21 cellular contexts compared by ENCODE assay signal in genomic region chr4:168162604-168163003, GRCh38.
DNase-seq lines count a peak whose midpoint lies in the region; ATAC-seq, FAIRE-seq and TF ChIP-seq lines count a peak whose summit lies in the region.
"Had no signal": no experiment of that assay in that cellular context is flagged by ENCODE, and none has a peak within 500 bp of the region (broad histone marks: within the 10 kb centered on the region; RNA-seq: fewer than 3 reads in every experiment).

No MANE protein-coding gene starts in this region.

- TF ChIP-seq POLR2A in right lobe of liver (IDR thresholded peaks at IDR 0.05), result no peak
- no peak for TF ChIP-seq POLR2A in HepG2 (IDR thresholded peaks at IDR 0.05; ENCODE audit: insufficient read depth in 1 of 2, low read depth in 2 of 2, low read length in 2 of 2)
- peak in 2 of 3 donors; percentile 11 to 22 for TF ChIP-seq POLR2A in body of pancreas (IDR thresholded peaks at IDR 0.05)

- FAIRE-seq in HepG2 (lab: Jason Lieb, UNC), result no peak

- peaks cover 0 to 22% (median 2%) of the 10 kb centered on the region in 4 donors for H3K4me1 ChIP-seq in right lobe of liver
- peaks cover 10% of the 10 kb centered on the region for H3K4me1 ChIP-seq in HepG2 (ENCODE audit: insufficient read depth, low read length)
- peaks cover 45% of the 10 kb centered on the region for H3K4me1 ChIP-seq in body of pancreas
- H3K4me1 ChIP-seq: esophagus muscularis mucosa, neural progenitor cell had no signal

- DNase-seq in right lobe of liver (no peak), HepG2 (ENCODE audit: low spot score) (no peak), body of pancreas (peak; percentile 54 to 72 (median 60)), iris pigment epithelial cell (ENCODE audit: low read depth) (peak; percentile 61), NCI-H1105 treated with DMSO at 0.1 percent for 48 hours (lab: John Stamatoyannopoulos, UW) (no peak)
- DNase-seq in stimulated activated CD4-positive, alpha-beta T cell treated with anti-CD3 and anti-CD28 coated beads, Interleukin-1b, Interleukin-23, amount 100 ng/mL, for 48 hours, result no peak
- DNase-seq in activated CD8-positive, alpha-beta memory T cell treated with anti-CD3 and anti-CD28 coated beads for 24 hours, result no peak
- DNase-seq: activated B cell treated with CpG ODN at 0.5 μM for 24 hours; CD4-positive, alpha-beta memory T cell; KBM-7; NCI-H1092; NCI-H2107; stimulated activated CD4-positive, alpha-beta T cell treated with anti-CD3 and anti-CD28 coated beads, Interleukin-15, amount 100 ng/mL, for 24 hours; stimulated activated naive B cell treated with anti-CD40 and anti-IgM and Interleukin-4, amounts not matched to agents 10 μg/mL and 1 μg/mL and 100 μg/mL, for 72 hours; transverse colon had no signal

- no peaks in the 10 kb centered on the region for H3K36me3 ChIP-seq in right lobe of liver
- no peaks in the 10 kb centered on the region for H3K36me3 ChIP-seq in HepG2 (replicated peaks in 1 of 2; ENCODE audit: control insufficient read depth in 1 of 2, insufficient read depth in 2 of 2, low read length in 2 of 2)
- no peaks in the 10 kb centered on the region for H3K36me3 ChIP-seq in body of pancreas (replicated peaks in 1 of 2; ENCODE audit: insufficient read depth in 1 of 2, low read depth in 2 of 2)
- H3K36me3 ChIP-seq: cardiac muscle cell, esophagus muscularis mucosa, neural progenitor cell, transverse colon had no signal

- H3K79me2 ChIP-seq in HepG2 (ENCODE audit: insufficient read depth, low read length), result no peaks in the 10 kb centered on the region

- H3K9me3 ChIP-seq in right lobe of liver, result no peaks in the 10 kb centered on the region
- no peaks in the 10 kb centered on the region for H3K9me3 ChIP-seq in HepG2 (ENCODE audit: low read length)
- H3K9me3 ChIP-seq in body of pancreas, result no peaks in the 10 kb centered on the region
- H3K9me3 ChIP-seq: transverse colon had no signal

- no peak for TF ChIP-seq EP300 in HepG2 (IDR thresholded peaks at IDR 0.05; ENCODE audit: low read depth in 2 of 2, low read length in 2 of 2)
- no peak for TF ChIP-seq EP300 in HepG2 (CRISPR knock-in tag; IDR thresholded peaks at IDR 0.05; ENCODE audit: borderline replicate concordance)

- in situ Hi-C loops in HepG2 (cut with HindIII; ENCODE audit: extremely low pct_ligation_motif_present, low pct_unique_long_range_greater_than_20kb), result no loop called here

- POLR2A ChIA-PET in HepG2 (lab: Yijun Ruan, JAX), result no interaction called here

- CTCF ChIA-PET in HepG2 (lab: Yijun Ruan, JAX; ENCODE audit: low intra/inter-chr PET ratio, low total read pairs), result no interaction called here

- H3K27me3 ChIP-seq in right lobe of liver (no peaks in the 10 kb centered on the region), HepG2 (ENCODE audit: control insufficient read depth in 1 of 2, insufficient read depth in 2 of 2, low read length in 2 of 2) (no peaks in the 10 kb centered on the region), body of pancreas (no peaks in the 10 kb centered on the region)
- H3K27me3 ChIP-seq: cardiac muscle cell, esophagus muscularis mucosa, neural progenitor cell, transverse colon had no signal

- no peak overlapping the region for H3K4me2 ChIP-seq in HepG2 (ENCODE audit: low read depth, low read length)
- H3K4me2 ChIP-seq: neural progenitor cell had no signal

- no peak overlapping the region for H3K4me3 ChIP-seq in right lobe of liver
- no peak overlapping the region for H3K4me3 ChIP-seq in HepG2 (replicated peaks in 1 of 3; ENCODE audit: insufficient read depth in 1 of 3, low read depth in 2 of 3, low read length in 3 of 3)
- H3K4me3 ChIP-seq in body of pancreas, result no peak overlapping the region
- H3K4me3 ChIP-seq: cardiac muscle cell, esophagus muscularis mucosa, neural progenitor cell, transverse colon had no signal

- H3K9ac ChIP-seq in HepG2 (ENCODE audit: insufficient read depth, low read depth, low read length), result no peak overlapping the region
- H3K9ac ChIP-seq: neural progenitor cell had no signal

- TF ChIP-seq CTCF in right lobe of liver (IDR thresholded peaks at IDR 0.05) (no peak), HepG2 (CRISPR knock-in tag; IDR thresholded peaks at IDR 0.05) (no peak), body of pancreas (IDR thresholded peaks at IDR 0.05) (no peak)

- ATAC-seq in right lobe of liver, result peak in 3 of 4 donors; percentile 14 to 44 (median 35)
- no peak for ATAC-seq in HepG2
- peak; percentile 85 for ATAC-seq in body of pancreas
- no peak for ATAC-seq in GM19463 (IDR thresholded peaks at IDR 0.05; ENCODE audit: unreplicated experiment)
- ATAC-seq: activated naive CD4-positive, alpha-beta T cell treated with anti-CD3 and anti-CD28 coated beads, Interleukin-2, amount 50 U/mL, for 72 hours; stimulated activated naive B cell treated with anti-CD40 and anti-IgM and Interleukin-4, amounts not matched to agents 10 μg/mL and 1 μg/mL and 100 μg/mL, for 72 hours had no signal

- TF ChIP-seq RAD21 in HepG2 (CRISPR knock-in tag; IDR thresholded peaks at IDR 0.05), result no peak

- H2AFZ ChIP-seq in HepG2 (ENCODE audit: low read length), result no peak overlapping the region
- H2AFZ ChIP-seq: neural progenitor cell had no signal

- no peaks in the 10 kb centered on the region for H4K20me1 ChIP-seq in HepG2 (ENCODE audit: insufficient read depth, low read length)

- BruUV-seq in HepG2 (replicated peaks; lab: Mats Ljungman, UMichigan), result no TSS peak

- no peak overlapping the region for H3K27ac ChIP-seq in right lobe of liver
- no peak overlapping the region for H3K27ac ChIP-seq in HepG2 (ENCODE audit: extremely low read length, insufficient read depth, low read length)
- peak overlapping the region in 2 of 4 donors; percentile 61 to 76 for H3K27ac ChIP-seq in body of pancreas
- H3K27ac ChIP-seq: cardiac muscle cell, esophagus muscularis mucosa, HL-60, neural progenitor cell, transverse colon had no signal

- intact Hi-C loops in right lobe of liver (cut with DNase I), result no loop called here
- intact Hi-C loops in HepG2 (cut with micrococcal nuclease; ENCODE audit: unreplicated experiment), result loop anchor here (2.0 kb wide), 1 partner anchor 14 kb away; no protein-coding TSS in a partner anchor
- intact Hi-C loops in body of pancreas (cut with DNase I), result no loop called here

TF ChIP-seq in HepG2, 621 proteins besides CTCF, POLR2A, EP300 and RAD21:
- TF ChIP-seq FOXP1 (IDR thresholded peaks at IDR 0.05) (no peak), FOXP1 (CRISPR knock-in tag; IDR thresholded peaks at IDR 0.05) (no peak), ZNF501 (CRISPR knock-in tag; IDR thresholded peaks at IDR 0.05) (no peak), NCOA5 (CRISPR knock-in tag; IDR thresholded peaks at IDR 0.05) (no peak), ZNF746 (CRISPR knock-in tag; IDR thresholded peaks at IDR 0.05) (no peak), ELF3 (CRISPR knock-in tag; IDR thresholded peaks at IDR 0.05) (no peak), ZNF572 (CRISPR knock-in tag; IDR thresholded peaks at IDR 0.05) (no peak), LCORL (IDR thresholded peaks at IDR 0.05) (no peak), LCORL (CRISPR knock-in tag; IDR thresholded peaks at IDR 0.05) (no peak), PLSCR1 (CRISPR knock-in tag; IDR thresholded peaks at IDR 0.05; ENCODE audit: borderline replicate concordance) (no peak), CBX5 (CRISPR knock-in tag; IDR thresholded peaks at IDR 0.05; ENCODE audit: borderline replicate concordance) (no peak)
- TF ChIP-seq, protein P1, sequence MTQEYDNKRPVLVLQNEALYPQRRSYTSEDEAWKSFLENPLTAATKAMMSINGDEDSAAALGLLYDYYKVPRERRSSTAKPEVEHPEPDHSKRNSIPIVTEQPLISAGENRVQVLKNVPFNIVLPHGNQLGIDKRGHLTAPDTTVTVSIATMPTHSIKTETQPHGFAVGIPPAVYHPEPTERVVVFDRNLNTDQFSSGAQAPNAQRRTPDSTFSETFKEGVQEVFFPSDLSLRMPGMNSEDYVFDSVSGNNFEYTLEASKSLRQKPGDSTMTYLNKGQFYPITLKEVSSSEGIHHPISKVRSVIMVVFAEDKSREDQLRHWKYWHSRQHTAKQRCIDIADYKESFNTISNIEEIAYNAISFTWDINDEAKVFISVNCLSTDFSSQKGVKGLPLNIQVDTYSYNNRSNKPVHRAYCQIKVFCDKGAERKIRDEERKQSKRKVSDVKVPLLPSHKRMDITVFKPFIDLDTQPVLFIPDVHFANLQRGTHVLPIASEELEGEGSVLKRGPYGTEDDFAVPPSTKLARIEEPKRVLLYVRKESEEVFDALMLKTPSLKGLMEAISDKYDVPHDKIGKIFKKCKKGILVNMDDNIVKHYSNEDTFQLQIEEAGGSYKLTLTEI (CRISPR knock-in tag; conservative IDR thresholded peaks at IDR 0.05), result no peak

Comparison
In these comparisons a context has a peak if more than half of its experiments do, and no peak if none do; other contexts are left out.
1. ATAC-seq: peak in right lobe of liver (3 of 4) and body of pancreas (single experiment); none in HepG2 (single experiment) and GM19463 (single experiment).
2. DNase-seq: peak in body of pancreas (4 of 4) and iris pigment epithelial cell (single experiment); none in right lobe of liver (0 of 3), HepG2 (single experiment), NCI-H1105 treated with DMSO at 0.1 percent for 48 hours (single experiment), stimulated activated CD4-positive, alpha-beta T cell treated with anti-CD3 and anti-CD28 coated beads, Interleukin-1b, Interleukin-23, amount 100 ng/mL, for 48 hours (single experiment) and activated CD8-positive, alpha-beta memory T cell treated with anti-CD3 and anti-CD28 coated beads for 24 hours (single experiment).
3. POLR2A ChIP-seq: peak in body of pancreas (2 of 3); none in right lobe of liver (single experiment) and HepG2 (0 of 2).